1 cellular context compared by ENCODE assay signal in genomic region chr7:96305915-96306314, GRCh38.
A peak's percentile ranks its signal among the peaks of the same experiment; 100 is the strongest.
TF ChIP-seq lines count a peak whose summit lies in the region.

No MANE protein-coding gene starts in this region.

TF ChIP-seq in HepG2, 621 proteins besides CTCF, POLR2A, EP300 and RAD21 (continued from another document):
- TF ChIP-seq, protein P1, sequence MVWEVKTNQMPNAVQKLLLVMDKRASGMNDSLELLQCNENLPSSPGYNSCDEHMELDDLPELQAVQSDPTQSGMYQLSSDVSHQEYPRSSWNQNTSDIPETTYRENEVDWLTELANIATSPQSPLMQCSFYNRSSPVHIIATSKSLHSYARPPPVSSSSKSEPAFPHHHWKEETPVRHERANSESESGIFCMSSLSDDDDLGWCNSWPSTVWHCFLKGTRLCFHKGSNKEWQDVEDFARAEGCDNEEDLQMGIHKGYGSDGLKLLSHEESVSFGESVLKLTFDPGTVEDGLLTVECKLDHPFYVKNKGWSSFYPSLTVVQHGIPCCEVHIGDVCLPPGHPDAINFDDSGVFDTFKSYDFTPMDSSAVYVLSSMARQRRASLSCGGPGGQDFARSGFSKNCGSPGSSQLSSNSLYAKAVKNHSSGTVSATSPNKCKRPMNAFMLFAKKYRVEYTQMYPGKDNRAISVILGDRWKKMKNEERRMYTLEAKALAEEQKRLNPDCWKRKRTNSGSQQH (CRISPR knock-in tag; IDR thresholded peaks at IDR 0.05; ENCODE audit: low read depth) = no peak
- no peak for TF ChIP-seq ZSCAN29 (CRISPR knock-in tag; conservative IDR thresholded peaks at IDR 0.05)
- TF ChIP-seq, protein P2, sequence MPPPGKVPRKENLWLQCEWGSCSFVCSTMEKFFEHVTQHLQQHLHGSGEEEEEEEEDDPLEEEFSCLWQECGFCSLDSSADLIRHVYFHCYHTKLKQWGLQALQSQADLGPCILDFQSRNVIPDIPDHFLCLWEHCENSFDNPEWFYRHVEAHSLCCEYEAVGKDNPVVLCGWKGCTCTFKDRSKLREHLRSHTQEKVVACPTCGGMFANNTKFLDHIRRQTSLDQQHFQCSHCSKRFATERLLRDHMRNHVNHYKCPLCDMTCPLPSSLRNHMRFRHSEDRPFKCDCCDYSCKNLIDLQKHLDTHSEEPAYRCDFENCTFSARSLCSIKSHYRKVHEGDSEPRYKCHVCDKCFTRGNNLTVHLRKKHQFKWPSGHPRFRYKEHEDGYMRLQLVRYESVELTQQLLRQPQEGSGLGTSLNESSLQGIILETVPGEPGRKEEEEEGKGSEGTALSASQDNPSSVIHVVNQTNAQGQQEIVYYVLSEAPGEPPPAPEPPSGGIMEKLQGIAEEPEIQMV (CRISPR knock-in tag; IDR thresholded peaks at IDR 0.05; ENCODE audit: low read depth) = no peak
- no peak for TF ChIP-seq RFX3 (CRISPR knock-in tag; IDR thresholded peaks at IDR 0.05)
- no peak for TF ChIP-seq RNF2 (conservative IDR thresholded peaks at IDR 0.05; ENCODE audit: low read depth)
- TF ChIP-seq ZNF232 (CRISPR knock-in tag; IDR thresholded peaks at IDR 0.05; ENCODE audit: borderline replicate concordance) = no peak
- TF ChIP-seq ZNF350 (CRISPR knock-in tag; IDR thresholded peaks at IDR 0.05; ENCODE audit: borderline replicate concordance, low read depth) = no peak
- no peak for TF ChIP-seq ZNF432 (CRISPR knock-in tag; IDR thresholded peaks at IDR 0.05; ENCODE audit: borderline replicate concordance)
- TF ChIP-seq KLF9 (CRISPR knock-in tag; IDR thresholded peaks at IDR 0.05; ENCODE audit: low read depth) = no peak
- no peak for TF ChIP-seq NFE2 (CRISPR knock-in tag; IDR thresholded peaks at IDR 0.05)
- 0 out of 2 replicates have a peak, but pooled peaks have one; percentile 39 for TF ChIP-seq CHD4 (IDR thresholded peaks at IDR 0.05; ENCODE audit: borderline replicate concordance, low read length)
- no peak for TF ChIP-seq NONO (IDR thresholded peaks at IDR 0.05)
- no peak for TF ChIP-seq NONO (CRISPR knock-in tag; conservative IDR thresholded peaks at IDR 0.05)
- peak; percentile 93 for TF ChIP-seq ZNF629 (CRISPR knock-in tag; conservative IDR thresholded peaks at IDR 0.05)
- no peak for TF ChIP-seq RARG (CRISPR knock-in tag; IDR thresholded peaks at IDR 0.05; ENCODE audit: low read depth)
- 0 out of 2 replicates have a peak, but pooled peaks have one; percentile 47 for TF ChIP-seq ZMYM3 (CRISPR knock-in tag; IDR thresholded peaks at IDR 0.05)
- no peak for TF ChIP-seq KLF12 (CRISPR knock-in tag; IDR thresholded peaks at IDR 0.05; ENCODE audit: borderline replicate concordance)
- TF ChIP-seq ZNF251 (CRISPR knock-in tag; IDR thresholded peaks at IDR 0.05) = no peak
- TF ChIP-seq ZNF292 (CRISPR knock-in tag; IDR thresholded peaks at IDR 0.05; ENCODE audit: borderline replicate concordance, low read depth) = no peak
- peak; percentile 40 for TF ChIP-seq RBM22 (optimal IDR thresholded peaks at IDR 0.05; ENCODE audit: low read length)
- TF ChIP-seq KDM1A (CRISPR knock-in tag; IDR thresholded peaks at IDR 0.05) = 0 out of 2 replicates have a peak, but pooled peaks have one; percentile 12
